Comparison of ENCODE assay signal across 8 cellular contexts in the genomic region with DNA sequence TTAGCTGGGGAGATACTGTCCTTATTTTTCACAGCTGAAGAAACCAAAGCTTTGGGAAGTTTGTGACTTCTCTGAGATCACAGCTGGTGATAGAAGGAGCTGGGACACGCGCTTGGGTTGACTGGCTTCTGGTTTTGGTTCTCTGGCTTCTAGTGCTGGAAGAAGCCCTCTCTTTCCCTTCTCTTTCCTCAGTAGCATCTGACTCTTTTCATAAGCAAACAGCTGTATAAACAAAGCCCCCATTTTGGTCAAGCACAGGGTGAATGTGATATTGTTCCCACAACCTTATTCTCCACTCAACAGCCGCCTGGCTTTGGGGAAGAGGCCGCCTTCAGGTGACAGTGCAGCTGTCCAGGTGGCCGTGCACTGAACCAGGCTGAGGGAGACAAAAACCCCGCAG. TPM values are rescaled to one million over a fixed set of nuclear protein-coding genes. Genes with fewer than 3 reads are reported as not detected.
DNase-seq lines count a peak whose midpoint lies in the region; ATAC-seq and TF ChIP-seq lines count a peak whose summit lies in the region.

No MANE protein-coding gene starts in this region.

- no peaks in the 10 kb centered on the region for H3K27me3 Mint-ChIP-seq in osteocyte (ENCODE audit: unreplicated experiment)

- H3K27ac Mint-ChIP-seq in osteocyte (ENCODE audit: unreplicated experiment) = peak overlapping the region; percentile 100

- peaks cover 55% of the 10 kb centered on the region for H3K4me1 Mint-ChIP-seq in osteocyte (ENCODE audit: unreplicated experiment)

- peaks cover 64% of the 10 kb centered on the region for H3K4me1 ChIP-seq in left ventricle myocardium inferior

- H3K9me3 Mint-ChIP-seq in osteocyte (ENCODE audit: unreplicated experiment) = no peaks in the 10 kb centered on the region

- TF ChIP-seq CTCF in left ventricle myocardium inferior (IDR thresholded peaks at IDR 0.05; ENCODE audit: borderline replicate concordance) (no peak), dorsolateral prefrontal cortex (IDR thresholded peaks at IDR 0.05 in 54 of 56, conservative IDR thresholded peaks at IDR 0.05 in 2 of 56; ENCODE audit: low read depth in 1 of 56, partially characterized antibody in 56 of 56) (no peak), osteocyte (IDR thresholded peaks at IDR 0.05) (no peak)

- peaks cover 31% of the 10 kb centered on the region for H3K36me3 ChIP-seq in left ventricle myocardium inferior

- H3K4me3 ChIP-seq in left ventricle myocardium inferior = peak overlapping the region; percentile 27
- H3K4me3 ChIP-seq in dorsolateral prefrontal cortex = peak overlapping the region in 4 of 59 donors; percentile 2 to 20 (median 10)

- H3K36me3 Mint-ChIP-seq in osteocyte (ENCODE audit: unreplicated experiment) = peaks cover 23% of the 10 kb centered on the region

- H3K27me3 ChIP-seq in left ventricle myocardium inferior (ENCODE audit: low read depth) (no peaks in the 10 kb centered on the region), dorsolateral prefrontal cortex (no peaks in the 10 kb centered on the region)

- H3K4me3 Mint-ChIP-seq in osteocyte (ENCODE audit: unreplicated experiment) = peak overlapping the region; percentile 16

- H3K9me3 ChIP-seq in left ventricle myocardium inferior (replicated peaks) = no peaks in the 10 kb centered on the region

- intact Hi-C loops in left ventricle myocardium inferior (cut with micrococcal nuclease) (no loop called here), Right ventricle myocardium inferior (cut with DNase I) (no loop called here), dorsolateral prefrontal cortex (cut with DNase I) (no loop called here)

- ATAC-seq in Right ventricle myocardium inferior (no peak), HG03342 (IDR thresholded peaks at IDR 0.05; ENCODE audit: unreplicated experiment) (no peak), HG03139 (IDR thresholded peaks at IDR 0.05; ENCODE audit: unreplicated experiment) (no peak)

- DNase-seq in left ventricle myocardium inferior = no peak
- no peak for DNase-seq in Right ventricle myocardium inferior (ENCODE audit: missing footprints)
- peak in 1 of 10 donors; percentile 40 for DNase-seq in dorsolateral prefrontal cortex
- DNase-seq in osteocyte (ENCODE audit: extremely low spot score, unreplicated experiment) = no peak
- no peak for DNase-seq in activated CD8-positive, alpha-beta memory T cell treated with anti-CD3 and anti-CD28 coated beads, Interleukin-2, amount 50 U/mL, for 48 hours
- DNase-seq in activated naive CD4-positive, alpha-beta T cell treated with anti-CD3 and anti-CD28 coated beads, Interleukin-2, amount 50 U/mL, for 16 hours = no peak

- H3K27ac ChIP-seq in left ventricle myocardium inferior (replicated peaks) = peak overlapping the region; percentile 92
- H3K27ac ChIP-seq in dorsolateral prefrontal cortex = peak overlapping the region; percentile 76 to 100 (median 100)

RNA-seq across cellular contexts. Expression of gene PPP2R1B, which starts 36.7 kb away (rescaled TPM):
- 6.5 TPM for total RNA-seq in left ventricle myocardium inferior
- total RNA-seq in Right ventricle myocardium inferior = 7.8 TPM
- total RNA-seq in dorsolateral prefrontal cortex = 10 to 100 TPM; 19.2 to 62.5 (median 34.1) TPM
- total RNA-seq in osteocyte = 25.2 and 26.0 TPM in 2 replicates
